In the genomic region with DNA sequence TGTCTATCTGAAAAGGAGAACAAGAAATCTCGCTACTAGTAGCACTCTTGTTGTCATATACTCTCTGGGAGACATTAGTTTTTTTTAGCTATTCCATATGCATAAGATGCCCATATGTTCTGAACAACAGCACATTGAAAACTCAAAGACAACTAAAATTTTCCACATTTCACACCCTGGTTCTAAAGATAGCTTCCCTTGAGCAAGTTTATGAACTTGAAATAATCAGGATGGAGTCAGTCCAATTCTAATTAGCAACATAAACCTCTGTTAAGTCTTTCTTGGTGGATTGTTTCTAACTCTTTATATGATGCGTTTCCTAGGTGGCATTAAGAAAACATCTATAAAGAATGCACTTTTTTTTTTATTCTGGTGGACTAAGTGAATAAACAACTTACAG, we compare ENCODE assay signal across 23 cellular contexts.
DNase-seq lines count a peak whose midpoint lies in the region; ATAC-seq and TF ChIP-seq lines count a peak whose summit lies in the region.
"Had no signal": no experiment of that assay in that cellular context is flagged by ENCODE, and none has a peak within 500 bp of the region (broad histone marks: within the 10 kb centered on the region; RNA-seq: fewer than 3 reads in every experiment).

No MANE protein-coding gene starts in this region.

- no peak for TF ChIP-seq CTCF in retinal pigment epithelial cell (conservative IDR thresholded peaks at IDR 0.05; ENCODE audit: low read depth, low read length)

- no peak overlapping the region for H3K27ac Mint-ChIP-seq in activated T-helper 17 cell treated with anti-CD3 and anti-CD28 coated beads, Interleukin-2, amount 50 U/mL, for 72 hours
- H3K27ac Mint-ChIP-seq: CD14-positive monocyte; CD4-positive, alpha-beta memory T cell; CD4-positive, CD25-positive, alpha-beta regulatory T cell; CD8-positive, alpha-beta memory T cell had no signal

- ATAC-seq in GM18520 (IDR thresholded peaks at IDR 0.05; ENCODE audit: unreplicated experiment) (no peak), HG02884 (IDR thresholded peaks at IDR 0.05; ENCODE audit: unreplicated experiment) (no peak)
- ATAC-seq in activated T-helper 17 cell treated with anti-CD3 and anti-CD28 coated beads, Interleukin-2, amount 50 U/mL, for 72 hours (replicated peaks) = no peak
- ATAC-seq: GM12878 had no signal

- H3K4me3 Mint-ChIP-seq in activated T-helper 17 cell treated with anti-CD3 and anti-CD28 coated beads, Interleukin-2, amount 50 U/mL, for 72 hours = no peak overlapping the region
- H3K4me3 Mint-ChIP-seq: CD14-positive monocyte; CD4-positive, alpha-beta memory T cell; CD4-positive, CD25-positive, alpha-beta regulatory T cell; CD8-positive, alpha-beta memory T cell had no signal

- H3K9me3 Mint-ChIP-seq in activated T-helper 17 cell treated with anti-CD3 and anti-CD28 coated beads, Interleukin-2, amount 50 U/mL, for 72 hours = peaks cover 3% of the 10 kb centered on the region

- DNase-seq in inferior parietal cortex (ENCODE audit: extremely low spot score) = peak; percentile 58
- DNase-seq in retinal pigment epithelial cell (ENCODE audit: low read depth) = peak; percentile 21
- DNase-seq: 8988T; ACHN; BE2C; C1 segment of cervical spinal cord; CD4-positive, alpha-beta memory T cell; CD4-positive, CD25-positive, alpha-beta regulatory T cell; CD8-positive, alpha-beta memory T cell; COR-L47; DMS 273 treated with DMSO at 0.1 percent for 48 hours; DMS153; DMS53; DMS79; DND-41; EL; GDM1 had no signal

- no peak overlapping the region for H3K4me3 ChIP-seq in retinal pigment epithelial cell (ENCODE audit: low read length)
- H3K4me3 ChIP-seq: BLaER1, GM12878 had no signal

- no peaks in the 10 kb centered on the region for H3K36me3 Mint-ChIP-seq in activated T-helper 17 cell treated with anti-CD3 and anti-CD28 coated beads, Interleukin-2, amount 50 U/mL, for 72 hours (ENCODE audit: low read depth)
- H3K36me3 Mint-ChIP-seq: CD14-positive monocyte; CD4-positive, alpha-beta memory T cell; CD4-positive, CD25-positive, alpha-beta regulatory T cell; CD8-positive, alpha-beta memory T cell had no signal

- no peaks in the 10 kb centered on the region for H3K4me1 Mint-ChIP-seq in activated T-helper 17 cell treated with anti-CD3 and anti-CD28 coated beads, Interleukin-2, amount 50 U/mL, for 72 hours
- H3K4me1 Mint-ChIP-seq: CD14-positive monocyte; CD4-positive, alpha-beta memory T cell; CD4-positive, CD25-positive, alpha-beta regulatory T cell; CD8-positive, alpha-beta memory T cell had no signal

- H3K27me3 Mint-ChIP-seq in activated T-helper 17 cell treated with anti-CD3 and anti-CD28 coated beads, Interleukin-2, amount 50 U/mL, for 72 hours = no peaks in the 10 kb centered on the region
- H3K27me3 Mint-ChIP-seq: CD4-positive, alpha-beta memory T cell; CD4-positive, CD25-positive, alpha-beta regulatory T cell; CD8-positive, alpha-beta memory T cell had no signal
